In the genomic region with DNA sequence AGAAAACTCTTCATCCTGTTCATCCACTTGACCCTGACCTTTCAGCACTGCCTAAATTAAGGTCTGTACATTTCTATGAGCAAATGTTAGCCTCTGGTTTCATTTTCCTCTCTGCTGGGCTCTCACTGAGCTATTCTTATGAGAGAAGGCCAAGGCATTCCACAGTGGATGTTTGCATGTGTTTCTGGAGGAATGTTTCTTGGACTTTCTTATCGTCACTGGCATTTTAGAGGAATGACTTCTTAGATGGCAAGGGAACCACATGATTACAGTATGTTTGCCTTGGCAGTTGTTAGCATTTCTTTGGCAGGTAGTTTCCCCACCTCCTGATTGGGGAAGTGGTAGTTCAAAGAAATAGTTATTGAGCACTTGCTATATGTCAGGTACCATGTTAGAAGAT, we compare ENCODE assay signal across 1 cellular context.
TF ChIP-seq lines count a peak whose summit lies in the region.

No MANE protein-coding gene starts in this region.

TF ChIP-seq in IMR-90, 13 proteins besides CTCF, POLR2A, EP300 and RAD21 (continued from another document):
- TF ChIP-seq BHLHE40 (IDR thresholded peaks at IDR 0.05; ENCODE audit: low read depth, low read length) (peak; percentile 52; the same call in 1 of the 2 replicates), SMC3 (IDR thresholded peaks at IDR 0.05; ENCODE audit: low read depth, low read length) (no peak), RCOR1 (IDR thresholded peaks at IDR 0.05; ENCODE audit: insufficient replicate concordance, low read length) (no peak), NFE2L2 (IDR thresholded peaks at IDR 0.05; ENCODE audit: low read depth, low read length) (no peak), CHD1 (IDR thresholded peaks at IDR 0.05; ENCODE audit: low read depth, low read length) (no peak), USF2 (IDR thresholded peaks at IDR 0.05; ENCODE audit: low read depth, low read length) (peak; percentile 63)
